13 cellular contexts compared by ENCODE assay signal in genomic region chrX:33339219-33339618, GRCh38.
DNase-seq lines count a peak whose midpoint lies in the region; ATAC-seq and TF ChIP-seq lines count a peak whose summit lies in the region.
"Had no signal": no experiment of that assay in that cellular context is flagged by ENCODE, and none has a peak within 500 bp of the region (broad histone marks: within the 10 kb centered on the region; RNA-seq: fewer than 3 reads in every experiment).

No MANE protein-coding gene starts in this region.

- H3K36me3 ChIP-seq in BE2C = no peaks in the 10 kb centered on the region
- H3K36me3 ChIP-seq: Peyer's patch had no signal

- H3K9me3 ChIP-seq in BE2C = no peaks in the 10 kb centered on the region
- H3K9me3 ChIP-seq: mucosa of descending colon, Peyer's patch had no signal

- TF ChIP-seq CTCF in BE2C (IDR thresholded peaks at IDR 0.05; ENCODE audit: low read depth, low read length) = 0 out of 2 replicates have a peak, but pooled peaks have one; percentile 6

- no peak for ATAC-seq in HG02571 (IDR thresholded peaks at IDR 0.05; ENCODE audit: unreplicated experiment)
- ATAC-seq: HCT116, mucosa of descending colon had no signal

- H3K4me3 ChIP-seq in BE2C (ENCODE audit: low read depth, low read length) = peak overlapping the region; percentile 49
- H3K4me3 ChIP-seq: mucosa of descending colon had no signal

- H3K4me1 ChIP-seq in BE2C = no peaks in the 10 kb centered on the region
- H3K4me1 ChIP-seq: Peyer's patch had no signal

- peak; percentile 17 for DNase-seq in BE2C
- peak; percentile 36 for DNase-seq in NCI-H345 (lab: John Stamatoyannopoulos, UW)
- peak; percentile 36 for DNase-seq in ecto neural progenitor cell (ENCODE audit: low spot score)
- peak; percentile 2 for DNase-seq in occipital lobe (lab: John Stamatoyannopoulos, UW)
- DNase-seq in cortex of kidney (lab: John Stamatoyannopoulos, UW) = no peak
- no peak for DNase-seq in kidney glomerular epithelial cell (lab: John Stamatoyannopoulos, UW)
- DNase-seq in DMS 273 treated with DMSO at 0.1 percent for 48 hours (lab: John Stamatoyannopoulos, UW) = no peak
- DNase-seq: activated T-cell treated with anti-CD3 and anti-CD28 coated beads for 4 hours; mucosa of descending colon; Peyer's patch; stimulated activated CD4-positive, alpha-beta T cell treated with anti-CD3 and anti-CD28 coated beads, Interleukin-1b, Interleukin-23, amount 100 ng/mL, for 48 hours had no signal

- H3K27me3 ChIP-seq in BE2C = no peaks in the 10 kb centered on the region
- H3K27me3 ChIP-seq: Peyer's patch had no signal

Comparison
In these comparisons a context has a peak if more than half of its experiments do, and no peak if none do; other contexts are left out.
1. DNase-seq: peak in BE2C (single experiment), NCI-H345 (single experiment), ecto neural progenitor cell (single experiment) and occipital lobe (single experiment); none in cortex of kidney (single experiment), kidney glomerular epithelial cell (single experiment) and DMS 273 treated with DMSO at 0.1 percent for 48 hours (single experiment).